Comparison of ENCODE assay signal across 9 cellular contexts in the genomic region with DNA sequence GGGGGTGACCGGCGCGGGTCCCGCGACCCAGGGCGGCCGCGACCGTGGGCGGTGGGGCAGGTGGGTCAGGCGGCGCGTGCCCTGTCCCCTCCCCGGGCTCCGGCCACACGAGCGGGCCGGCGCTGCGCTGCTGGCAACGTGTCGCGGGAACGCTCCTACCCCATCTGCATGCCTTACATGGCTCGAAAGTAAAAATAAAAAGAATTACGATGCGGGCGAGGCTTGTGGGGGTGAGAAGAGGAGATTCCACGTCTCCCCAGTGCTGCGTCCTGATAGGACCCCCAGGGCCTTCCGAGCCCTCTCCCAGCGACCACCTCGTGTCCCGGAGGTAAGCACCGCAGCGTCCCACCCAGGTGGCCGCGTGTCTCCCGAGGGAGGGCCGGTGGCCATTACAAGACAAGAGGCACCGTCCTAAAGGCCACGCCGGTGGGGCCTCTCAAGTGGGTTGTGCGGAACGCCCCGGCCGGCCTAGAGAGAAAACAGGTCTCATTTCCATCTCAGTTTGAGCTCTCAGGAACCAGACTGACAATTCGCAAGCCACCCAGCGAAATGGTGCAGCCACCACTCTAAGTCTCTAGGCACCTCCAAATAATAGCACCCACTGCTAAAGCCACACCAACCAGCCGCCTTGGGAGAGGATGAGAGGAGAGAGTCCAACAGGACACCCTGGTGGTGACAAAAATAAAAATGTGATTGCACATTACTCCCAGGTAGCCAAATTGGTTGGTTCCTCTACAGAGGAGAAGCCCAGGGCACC. TPM values are rescaled to one million over a fixed set of nuclear protein-coding genes. Genes with fewer than 3 reads are reported as not detected.
DNase-seq lines count a peak whose midpoint lies in the region; ATAC-seq, FAIRE-seq and TF ChIP-seq lines count a peak whose summit lies in the region.
"Had no signal": no experiment of that assay in that cellular context is flagged by ENCODE, and none has a peak within 500 bp of the region (broad histone marks: within the 10 kb centered on the region; RNA-seq: fewer than 3 reads in every experiment).

No MANE protein-coding gene starts in this region.

- DNase-seq in C1 segment of cervical spinal cord (lab: John Stamatoyannopoulos, UW): peak in 10 of 14 donors; percentile 30 to 72 (median 62)
- DNase-seq in NCI-H774 (lab: John Stamatoyannopoulos, UW): peak; percentile 28
- peak; percentile 75 for DNase-seq in activated CD8-positive, alpha-beta T cell treated with anti-CD3 and anti-CD28 coated beads for 36 hours
- DNase-seq in H1 (ENCODE audit: low read depth in 1 of 2, low spot score in 2 of 2): peak in 1 of 2 experiments; percentile 79
- DNase-seq in stimulated activated naive B cell treated with anti-CD40 and anti-IgM and Interleukin-4, amounts not matched to agents 10 μg/mL and 1 μg/mL and 100 μg/mL, for 72 hours: peak; percentile 65

- no peak overlapping the region for H2AFZ ChIP-seq in H1 (ENCODE audit: low read length)

- peaks cover 0 to 6% (median 2%) of the 10 kb centered on the region in 4 experiments; a peak in 3 of 8 replicates for H3K36me3 ChIP-seq in H1 (ENCODE audit: control insufficient read depth in 2 of 4, insufficient read depth in 4 of 4, low read length in 3 of 4)

- H4K8ac ChIP-seq in H1 (ENCODE audit: extremely low read depth, insufficient read depth, low read length): peak overlapping the region; percentile 94

- no peak for FAIRE-seq in H1 (lab: Jason Lieb, UNC)
- FAIRE-seq: colon had no signal

- H3K4me1 ChIP-seq in H1 (replicated peaks in 1 of 4; ENCODE audit: control insufficient read depth in 3 of 4, insufficient read depth in 4 of 4, low read length in 3 of 4) (peaks cover 4 to 15% (median 10%) of the 10 kb centered on the region in 4 experiments), mononuclear cell (ENCODE audit: insufficient read depth, low read length) (peaks cover 50% of the 10 kb centered on the region)

- H3K79me1 ChIP-seq in H1 (ENCODE audit: low read depth, low read length): 0 out of 2 replicates have a peak, but pooled peaks cover 3% of the 10 kb centered on the region

- no peak overlapping the region for H2AK5ac ChIP-seq in H1 (ENCODE audit: low read depth, low read length)

- H4K20me1 ChIP-seq in H1 (replicated peaks in 1 of 2; ENCODE audit: control insufficient read depth in 1 of 2, insufficient read depth in 2 of 2, low read length in 2 of 2): peaks cover 2% of the 10 kb centered on the region in 2 experiments

- peak overlapping the region; percentile 90 for H3K56ac ChIP-seq in H1 (replicated peaks; ENCODE audit: insufficient read length, low read depth, low read length)

- peak overlapping the region; percentile 75 for H4K91ac ChIP-seq in H1 (replicated peaks; ENCODE audit: insufficient read length, low read length)

- H3K79me2 ChIP-seq in H1 (ENCODE audit: control insufficient read depth in 1 of 2, insufficient read depth in 2 of 2, low read length in 2 of 2): peaks cover 29 to 75% of the 10 kb centered on the region in 2 experiments

- H3K27me3 Mint-ChIP-seq in activated CD8-positive, alpha-beta T cell treated with anti-CD3 and anti-CD28 coated beads for 36 hours: no peaks in the 10 kb centered on the region
- no peaks in the 10 kb centered on the region for H3K27me3 Mint-ChIP-seq in stimulated activated naive B cell treated with anti-CD40 and anti-IgM and Interleukin-4, amounts not matched to agents 10 μg/mL and 1 μg/mL and 100 μg/mL, for 72 hours

- peak in 1 of 2 experiments; percentile 43; a peak in 2 of 4 replicates for TF ChIP-seq RAD21 in H1 (IDR thresholded peaks at IDR 0.05 in 1 of 2, conservative IDR thresholded peaks at IDR 0.05 in 1 of 2; ENCODE audit: low read depth in 2 of 2, low read length in 2 of 2)

- H3K4me3 Mint-ChIP-seq in activated CD8-positive, alpha-beta T cell treated with anti-CD3 and anti-CD28 coated beads for 36 hours: peak overlapping the region; percentile 92
- H3K4me3 Mint-ChIP-seq in stimulated activated naive B cell treated with anti-CD40 and anti-IgM and Interleukin-4, amounts not matched to agents 10 μg/mL and 1 μg/mL and 100 μg/mL, for 72 hours: peak overlapping the region; percentile 92

- CTCF ChIA-PET in activated CD8-positive, alpha-beta T cell treated with anti-CD3 and anti-CD28 coated beads for 36 hours (lab: Charles Lee): interaction anchor here (1.2 to 1.5 kb wide), 2 partner anchors 92 to 356 kb away, joined by 4 to 6 read pairs; no protein-coding TSS in a partner anchor
- CTCF ChIA-PET in H1 (lab: Charles Lee; ENCODE audit: partially characterized antibody): interaction anchor here (0.7 kb wide), 1 partner anchor 10 kb away, joined by 4 read pairs; no protein-coding TSS in a partner anchor

- H3K27ac ChIP-seq in H1 (ENCODE audit: low read depth, low read length): peak overlapping the region; percentile 81

- intact Hi-C loops in activated CD8-positive, alpha-beta T cell treated with anti-CD3 and anti-CD28 coated beads for 36 hours (cut with micrococcal nuclease): loop anchor here (5.0 to 10.0 kb wide), 5 partner anchors 113 to 373 kb away; no protein-coding TSS in a partner anchor

- H3K27me3 ChIP-seq in H1 (replicated peaks in 1 of 4; ENCODE audit: control insufficient read depth in 3 of 4, extremely low read depth in 1 of 4, insufficient read depth in 3 of 4, low read length in 3 of 4): no peaks in the 10 kb centered on the region
- no peaks in the 10 kb centered on the region for H3K27me3 ChIP-seq in mononuclear cell (ENCODE audit: insufficient read depth, low read length)

- H3K14ac ChIP-seq in H1 (ENCODE audit: insufficient read length): no peak overlapping the region

- H3K27ac Mint-ChIP-seq in activated CD8-positive, alpha-beta T cell treated with anti-CD3 and anti-CD28 coated beads for 36 hours: peak overlapping the region; percentile 97
- peak overlapping the region; percentile 98 for H3K27ac Mint-ChIP-seq in stimulated activated naive B cell treated with anti-CD40 and anti-IgM and Interleukin-4, amounts not matched to agents 10 μg/mL and 1 μg/mL and 100 μg/mL, for 72 hours

- H2BK20ac ChIP-seq in H1 (ENCODE audit: low read length): 0 out of 2 replicates have a peak overlapping the region, but pooled peaks have one; percentile 25

- no peaks in the 10 kb centered on the region for H3K9me3 Mint-ChIP-seq in activated CD8-positive, alpha-beta T cell treated with anti-CD3 and anti-CD28 coated beads for 36 hours
- H3K9me3 Mint-ChIP-seq in stimulated activated naive B cell treated with anti-CD40 and anti-IgM and Interleukin-4, amounts not matched to agents 10 μg/mL and 1 μg/mL and 100 μg/mL, for 72 hours: no peaks in the 10 kb centered on the region

- H3K36me3 Mint-ChIP-seq in activated CD8-positive, alpha-beta T cell treated with anti-CD3 and anti-CD28 coated beads for 36 hours (ENCODE audit: low read depth): peaks cover 45% of the 10 kb centered on the region
- peaks cover 29 to 40% of the 10 kb centered on the region in 2 donors for H3K36me3 Mint-ChIP-seq in stimulated activated naive B cell treated with anti-CD40 and anti-IgM and Interleukin-4, amounts not matched to agents 10 μg/mL and 1 μg/mL and 100 μg/mL, for 72 hours

- peak overlapping the region; percentile 91 for H2BK5ac ChIP-seq in H1 (ENCODE audit: low read depth, low read length)

- POLR2A ChIA-PET in activated CD8-positive, alpha-beta T cell treated with anti-CD3 and anti-CD28 coated beads for 36 hours (lab: Charles Lee): interaction anchor here (0.5 to 2.1 kb wide), 7 partner anchors 8 to 203 kb away, joined by 3 to 9 read pairs (median 4); no protein-coding TSS in a partner anchor
- POLR2A ChIA-PET in H1 (lab: Charles Lee; ENCODE audit: partially characterized antibody): interaction anchor here (1.3 to 2.1 kb wide), 3 partner anchors 12 to 24 kb away, joined by 4 to 5 read pairs (median 5); no protein-coding TSS in a partner anchor

- H3K4ac ChIP-seq in H1 (replicated peaks; ENCODE audit: insufficient read length, low read depth, low read length): peak overlapping the region; percentile 79

- peak overlapping the region; percentile 64 to 91 (median 72) for H3K4me3 ChIP-seq in H1 (ENCODE audit: extremely low read depth in 1 of 4, insufficient read depth in 2 of 4, low read depth in 3 of 4, low read length in 4 of 4)
- H3K4me3 ChIP-seq in mononuclear cell (ENCODE audit: low read length): peak overlapping the region; percentile 76

- peak overlapping the region; percentile 69 for H2BK120ac ChIP-seq in H1 (replicated peaks; ENCODE audit: low read depth, low read length)

- H2BK15ac ChIP-seq in H1 (ENCODE audit: low read length): no peak overlapping the region

- 3% methylated on average over 40 of the region's 50 CpGs; no CpG with 5 or more reads in 1 of the 2 experiments for WGBS in H1 (ENCODE audit: extremely low coverage in 1 of 2, insufficient coverage in 1 of 2, insufficient read length in 1 of 2, insufficient replicate concordance in 2 of 2, low coverage in 1 of 2, low lambda C conversion rate in 2 of 2, missing lambda C conversion rate in 1 of 2), 2 experiments

- peak overlapping the region; percentile 35 for H4K5ac ChIP-seq in H1 (ENCODE audit: insufficient read length, low read depth, low read length)

- H3K4me1 Mint-ChIP-seq in activated CD8-positive, alpha-beta T cell treated with anti-CD3 and anti-CD28 coated beads for 36 hours (ENCODE audit: low read depth): peaks cover 59% of the 10 kb centered on the region
- H3K4me1 Mint-ChIP-seq in stimulated activated naive B cell treated with anti-CD40 and anti-IgM and Interleukin-4, amounts not matched to agents 10 μg/mL and 1 μg/mL and 100 μg/mL, for 72 hours: peaks cover 35 to 63% of the 10 kb centered on the region in 2 donors

- H2BK12ac ChIP-seq in H1 (ENCODE audit: low read depth, low read length): peak overlapping the region; percentile 53; the same call in 1 of the 2 replicates

- TF ChIP-seq EP300 in H1 (IDR thresholded peaks at IDR 0.05; ENCODE audit: borderline replicate concordance in 1 of 2, low read depth in 2 of 2, low read length in 2 of 2): no peak

- peaks cover 5% of the 10 kb centered on the region; the same call in 1 of the 2 replicates for H3K23me2 ChIP-seq in H1 (ENCODE audit: low read depth, low read length)

- peak overlapping the region; percentile 62; the same call in 1 of the 2 replicates for H3K18ac ChIP-seq in H1 (ENCODE audit: extremely low read depth, low read length)

- ATAC-seq in GM19035 (IDR thresholded peaks at IDR 0.05; ENCODE audit: unreplicated experiment): peak; percentile 43
- ATAC-seq in HG03280 (IDR thresholded peaks at IDR 0.05; ENCODE audit: unreplicated experiment): peak; percentile 39
- ATAC-seq in activated CD8-positive, alpha-beta T cell treated with anti-CD3 and anti-CD28 coated beads for 36 hours: peak; percentile 38
- peak; percentile 58 to 64 for ATAC-seq in stimulated activated naive B cell treated with anti-CD40 and anti-IgM and Interleukin-4, amounts not matched to agents 10 μg/mL and 1 μg/mL and 100 μg/mL, for 72 hours (replicated peaks)

- no peak overlapping the region for H3K23ac ChIP-seq in H1 (ENCODE audit: insufficient read length)

- peak overlapping the region; percentile 75 to 89 for H3K4me2 ChIP-seq in H1 (ENCODE audit: insufficient read depth in 1 of 2, low read depth in 2 of 2, low read length in 2 of 2)

- H3K9ac ChIP-seq in H1 (replicated peaks in 1 of 4; ENCODE audit: extremely low read depth in 1 of 4, low read depth in 3 of 4, low read length in 3 of 4): peak overlapping the region; percentile 35 to 81 (median 72)

- H3K9me3 ChIP-seq in H1 (ENCODE audit: insufficient read depth in 2 of 2, low read depth in 1 of 2, low read length in 1 of 2) (no peaks in the 10 kb centered on the region), mononuclear cell (ENCODE audit: low read depth, low read length) (no peaks in the 10 kb centered on the region)

- peak; percentile 63 for TF ChIP-seq CTCF in activated CD8-positive, alpha-beta T cell treated with anti-CD3 and anti-CD28 coated beads for 36 hours (IDR thresholded peaks at IDR 0.05)
- TF ChIP-seq CTCF in H1 (IDR thresholded peaks at IDR 0.05; ENCODE audit: control extremely low read depth in 1 of 3, insufficient read depth in 1 of 3, low read depth in 1 of 3, low read length in 3 of 3): peak in 1 of 3 experiments; percentile 10; a peak in 1 of 4 replicates

- no peak; a peak in 2 of 3 replicates for TF ChIP-seq POLR2A in H1 (IDR thresholded peaks at IDR 0.05; ENCODE audit: control extremely low read depth in 1 of 2, low read depth in 2 of 2, low read length in 2 of 2)

RNA-seq across cellular contexts. Expression of gene FOXN3, which starts 0.6 kb away (rescaled TPM):
- 10 to 100 TPM; 83.4 to 85.0 TPM for total RNA-seq in activated CD8-positive, alpha-beta T cell treated with anti-CD3 and anti-CD28 coated beads for 36 hours
- 165 and 178 TPM in 2 replicates for total RNA-seq in H1 (2021; fragmentation: NEBNext Ultra II Directional; extraction: Animal tissue kit (Norgen Biotek cat#: 25700))
- 52.6 and 76.3 TPM in 2 replicates for polyA plus RNA-seq in H1 (2011; rRNA removed)
- polyA plus RNA-seq in H1 (2011; cell fraction: cytosol; rRNA removed): 50.2 TPM
- polyA plus RNA-seq in H1 (2011; cell fraction: nucleus; rRNA removed): 191 TPM
- polyA plus RNA-seq in H1 (2012, experiment 1 of 2): 51.0 to 70.0 TPM (median 65.0 TPM) in 4 replicates
- 16.0 TPM for polyA plus RNA-seq in H1 (2012, experiment 2 of 2)
- 81.3 TPM for polyA plus RNA-seq in H1 (2013, experiment 1 of 2)
- 76.7 TPM for polyA plus RNA-seq in H1 (2013, experiment 2 of 2)
- 259 and 262 TPM in 2 replicates for polyA minus RNA-seq in H1 (2011; rRNA and poly(A)+ RNA removed)
- polyA minus RNA-seq in H1 (2011; cell fraction: cytosol; rRNA and poly(A)+ RNA removed): 110 TPM
- polyA minus RNA-seq in H1 (2011; cell fraction: nucleus; rRNA and poly(A)+ RNA removed): 411 TPM
- 105 TPM for total RNA-seq in mononuclear cell
